ENCODE assay signal across 11 cellular contexts in genomic region chr7:106031271-106032029, GRCh38.
DNase-seq lines count a peak whose midpoint lies in the region; ATAC-seq lines count a peak whose summit lies in the region.
"Had no signal": no experiment of that assay in that cellular context is flagged by ENCODE, and none has a peak within 500 bp of the region (broad histone marks: within the 10 kb centered on the region; RNA-seq: fewer than 3 reads in every experiment).

No MANE protein-coding gene starts in this region.

- H3K27me3 Mint-ChIP-seq in effector memory CD8-positive, alpha-beta T cell = peaks cover 0 to 5% of the 10 kb centered on the region in 2 donors
- peaks cover 0 to 2% of the 10 kb centered on the region in 2 donors for H3K27me3 Mint-ChIP-seq in CD8-positive, alpha-beta memory T cell
- peaks cover 29% of the 10 kb centered on the region for H3K27me3 Mint-ChIP-seq in T-helper 2 cell treated with Interferon-gamma antibody and Interleukin-4, amounts not matched to agents 5 μg/mL and 100 μg/mL, for 36 hours (ENCODE audit: low read depth)

- no peak for ATAC-seq in effector memory CD8-positive, alpha-beta T cell (replicated peaks)

- peaks cover 2 to 4% of the 10 kb centered on the region in 2 donors for H3K4me1 Mint-ChIP-seq in effector memory CD8-positive, alpha-beta T cell (ENCODE audit: low read depth in 2 of 2)
- peaks cover 0 to 6% (median 0%) of the 10 kb centered on the region in 3 donors for H3K4me1 Mint-ChIP-seq in CD8-positive, alpha-beta memory T cell
- peaks cover 6% of the 10 kb centered on the region for H3K4me1 Mint-ChIP-seq in T-helper 2 cell treated with Interferon-gamma antibody and Interleukin-4, amounts not matched to agents 5 μg/mL and 100 μg/mL, for 36 hours (ENCODE audit: low read depth)

- no peaks in the 10 kb centered on the region for H3K36me3 ChIP-seq in CD8-positive, alpha-beta memory T cell (ENCODE audit: insufficient read depth, low read length)

- no peak overlapping the region for H3K4me3 ChIP-seq in CD8-positive, alpha-beta memory T cell (ENCODE audit: low read length)

- no peak overlapping the region for H3K27ac ChIP-seq in CD8-positive, alpha-beta memory T cell (ENCODE audit: low read depth, low read length)

- DNase-seq in NCI-H146 (lab: John Stamatoyannopoulos, UW) (peak; percentile 43), NCI-H146 treated with DMSO at 0.1 percent for 48 hours (lab: John Stamatoyannopoulos, UW; ENCODE audit: unreplicated experiment) (no peak), NCI-H2196 treated with DMSO at 0.1 percent for 48 hours (lab: John Stamatoyannopoulos, UW; ENCODE audit: unreplicated experiment) (peak; percentile 49), putamen (ENCODE audit: low spot score) (peak; percentile 67)
- DNase-seq in effector memory CD8-positive, alpha-beta T cell = no peak
- DNase-seq in CD8-positive, alpha-beta memory T cell = no peak
- DNase-seq in stimulated activated CD4-positive, alpha-beta T cell treated with anti-CD3 and anti-CD28 coated beads, Interleukin-4, amount 100 ng/mL, for 1 hour = no peak
- no peak for DNase-seq in T-helper 2 cell treated with Interferon-gamma antibody and Interleukin-4, amounts not matched to agents 5 μg/mL and 100 μg/mL, for 36 hours (ENCODE audit: low spot score)
- DNase-seq: activated gamma-delta T cell; effector memory CD4-positive, alpha-beta T cell; retina had no signal

- peak overlapping the region; percentile 9 to 51 for H3K27ac Mint-ChIP-seq in effector memory CD8-positive, alpha-beta T cell
- peak overlapping the region in 1 of 8 donors; percentile 31 for H3K27ac Mint-ChIP-seq in CD8-positive, alpha-beta memory T cell
- no peak overlapping the region for H3K27ac Mint-ChIP-seq in T-helper 2 cell treated with Interferon-gamma antibody and Interleukin-4, amounts not matched to agents 5 μg/mL and 100 μg/mL, for 36 hours

- no peak overlapping the region for H3K4me3 Mint-ChIP-seq in effector memory CD8-positive, alpha-beta T cell
- no peak overlapping the region for H3K4me3 Mint-ChIP-seq in CD8-positive, alpha-beta memory T cell
- no peak overlapping the region for H3K4me3 Mint-ChIP-seq in T-helper 2 cell treated with Interferon-gamma antibody and Interleukin-4, amounts not matched to agents 5 μg/mL and 100 μg/mL, for 36 hours

- POLR2A ChIA-PET in CD8-positive, alpha-beta memory T cell (lab: Charles Lee) = interaction anchor here (0.8 kb wide), 1 partner anchor 9 kb away, joined by 3 read pairs; no protein-coding TSS in a partner anchor

- H3K4me1 ChIP-seq in CD8-positive, alpha-beta memory T cell (ENCODE audit: insufficient read depth, low read length) = peaks cover 12% of the 10 kb centered on the region

- H3K9me3 ChIP-seq in CD8-positive, alpha-beta memory T cell (ENCODE audit: low read length) = no peaks in the 10 kb centered on the region

- peaks cover 3% of the 10 kb centered on the region for H3K36me3 Mint-ChIP-seq in effector memory CD8-positive, alpha-beta T cell (ENCODE audit: insufficient read depth)
- no peaks in the 10 kb centered on the region for H3K36me3 Mint-ChIP-seq in CD8-positive, alpha-beta memory T cell
- H3K36me3 Mint-ChIP-seq in T-helper 2 cell treated with Interferon-gamma antibody and Interleukin-4, amounts not matched to agents 5 μg/mL and 100 μg/mL, for 36 hours (ENCODE audit: low read depth) = no peaks in the 10 kb centered on the region

- H3K27me3 ChIP-seq in CD8-positive, alpha-beta memory T cell (ENCODE audit: insufficient read depth, low read length, poor library complexity, severe bottlenecking) = no peaks in the 10 kb centered on the region

- no peaks in the 10 kb centered on the region for H3K9me3 Mint-ChIP-seq in effector memory CD8-positive, alpha-beta T cell
- no peaks in the 10 kb centered on the region for H3K9me3 Mint-ChIP-seq in CD8-positive, alpha-beta memory T cell
- H3K9me3 Mint-ChIP-seq in T-helper 2 cell treated with Interferon-gamma antibody and Interleukin-4, amounts not matched to agents 5 μg/mL and 100 μg/mL, for 36 hours = no peaks in the 10 kb centered on the region

- CTCF ChIA-PET in CD8-positive, alpha-beta memory T cell (lab: Charles Lee) = interaction anchor here (0.5 to 2.5 kb wide), 3 partner anchors 10 to 271 kb away, joined by 3 to 13 read pairs (median 3); no protein-coding TSS in a partner anchor

Comparison
In these comparisons a context has a peak if more than half of its experiments do, and no peak if none do; other contexts are left out.
1. DNase-seq: peak in NCI-H146 (single experiment), NCI-H2196 treated with DMSO at 0.1 percent for 48 hours (single experiment) and putamen (single experiment); none in NCI-H146 treated with DMSO at 0.1 percent for 48 hours (single experiment), effector memory CD8-positive, alpha-beta T cell (0 of 3), CD8-positive, alpha-beta memory T cell (0 of 5), stimulated activated CD4-positive, alpha-beta T cell treated with anti-CD3 and anti-CD28 coated beads, Interleukin-4, amount 100 ng/mL, for 1 hour (single experiment) and T-helper 2 cell treated with Interferon-gamma antibody and Interleukin-4, amounts not matched to agents 5 μg/mL and 100 μg/mL, for 36 hours (single experiment).